Comparison of ENCODE assay signal across 14 cellular contexts in the genomic region with DNA sequence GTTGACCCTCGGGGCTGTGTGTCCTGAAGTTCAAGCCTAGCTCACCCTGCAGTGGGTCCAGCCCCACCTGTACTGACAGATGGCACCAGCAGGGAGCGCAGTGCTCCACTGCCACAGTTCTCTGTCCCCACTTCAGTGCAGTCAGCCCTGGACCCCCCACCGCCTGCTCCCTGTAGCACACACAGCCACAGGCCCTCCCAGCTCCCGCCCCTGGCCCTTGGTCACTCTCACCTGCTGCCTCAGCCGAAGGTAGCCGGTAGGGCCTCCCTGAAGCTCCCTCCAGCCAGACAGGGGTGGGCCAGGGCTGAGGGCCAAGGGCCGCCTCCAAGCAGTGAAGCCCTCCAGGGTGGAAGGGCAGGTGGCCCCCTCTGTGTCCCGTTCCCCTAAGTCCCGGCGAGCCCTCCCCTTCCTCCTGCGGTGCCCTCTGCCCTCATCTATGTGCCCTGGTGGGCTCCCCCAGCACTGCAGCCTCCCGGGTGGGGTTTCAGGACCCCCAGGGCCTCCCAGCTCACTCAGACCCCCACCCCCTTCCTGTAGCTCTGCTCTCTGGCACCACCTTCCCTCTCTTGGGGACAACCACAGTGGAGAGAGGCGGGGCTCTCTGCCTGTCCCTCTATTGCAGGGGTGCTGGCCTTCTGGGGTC. TPM values are rescaled to one million over a fixed set of nuclear protein-coding genes. Genes with fewer than 3 reads are reported as not detected.
DNase-seq lines count a peak whose midpoint lies in the region; ATAC-seq and TF ChIP-seq lines count a peak whose summit lies in the region.
"Had no signal": no experiment of that assay in that cellular context is flagged by ENCODE, and none has a peak within 500 bp of the region (broad histone marks: within the 10 kb centered on the region; RNA-seq: fewer than 3 reads in every experiment).

No MANE protein-coding gene starts in this region.

- intact Hi-C loops in left ventricle myocardium superior (cut with micrococcal nuclease): no loop called here

- H3K9me3 ChIP-seq in osteoblast (ENCODE audit: low read depth, low read length): no peaks in the 10 kb centered on the region
- H3K9me3 ChIP-seq: heart left ventricle, right lobe of liver had no signal

- no peaks in the 10 kb centered on the region for H3K4me1 ChIP-seq in osteoblast (ENCODE audit: insufficient read depth, low read length)
- H3K4me1 ChIP-seq: right lobe of liver had no signal

- H2AFZ ChIP-seq in osteoblast (ENCODE audit: low read length): no peak overlapping the region

- H3K79me2 ChIP-seq in osteoblast (ENCODE audit: insufficient read depth, low read length): no peaks in the 10 kb centered on the region

- peak; percentile 3 for TF ChIP-seq CTCF in osteoblast (IDR thresholded peaks at IDR 0.05; ENCODE audit: extremely low read depth, low read depth, low read length)

- H3K36me3 ChIP-seq in osteoblast (ENCODE audit: insufficient read depth, low read length): no peaks in the 10 kb centered on the region
- H3K36me3 ChIP-seq: heart left ventricle, right lobe of liver had no signal

- no peak overlapping the region for H3K4me3 ChIP-seq in osteoblast (ENCODE audit: insufficient read depth, low read length)
- H3K4me3 ChIP-seq: coronary artery, heart left ventricle, right lobe of liver had no signal

- H3K27me3 ChIP-seq in osteoblast (ENCODE audit: insufficient read depth, low read length): no peaks in the 10 kb centered on the region
- H3K27me3 ChIP-seq: heart left ventricle, right lobe of liver had no signal

- peak; percentile 35 for DNase-seq in Daoy (ENCODE audit: low read depth)
- DNase-seq in KBM-7: peak; percentile 30
- peak; percentile 34 for DNase-seq in dermis blood vessel endothelial cell
- DNase-seq in osteoblast (ENCODE audit: insufficient read length, low spot score, missing footprints): peak; percentile 79
- DNase-seq in stimulated activated CD4-positive, alpha-beta T cell treated with anti-CD3 and anti-CD28 coated beads, Interleukin-4, amount 100 ng/mL, for 4 hours: no peak
- DNase-seq in left ventricle myocardium superior: no peak
- DNase-seq in NCI-H2107 treated with DMSO at 0.1 percent for 48 hours (lab: John Stamatoyannopoulos, UW; ENCODE audit: unreplicated experiment): no peak
- DNase-seq: activated CD4-positive, alpha-beta T cell treated with anti-CD3 and anti-CD28 coated beads for 48 hours; heart left ventricle; NCI-H1930; right lobe of liver had no signal

- no peak overlapping the region for H3K4me2 ChIP-seq in osteoblast (ENCODE audit: insufficient read depth, low read length)

- no peak overlapping the region for H3K27ac ChIP-seq in osteoblast (ENCODE audit: low read depth, low read length)
- H3K27ac ChIP-seq: coronary artery, heart left ventricle, right lobe of liver, RWPE1 had no signal

- in situ Hi-C loops in KBM-7 (cut with MboI; ENCODE audit: low pct_unique_long_range_greater_than_20kb, low sequenced_read_pairs): no loop called here

- ATAC-seq in left ventricle myocardium superior (no peak), HG03135 (IDR thresholded peaks at IDR 0.05; ENCODE audit: unreplicated experiment) (no peak)
- ATAC-seq: heart left ventricle had no signal

- no peaks in the 10 kb centered on the region for H4K20me1 ChIP-seq in osteoblast (ENCODE audit: insufficient read depth, low read length)

RNA-seq across cellular contexts. Expression of gene ALPP, which starts 10.8 kb away (rescaled TPM):
- total RNA-seq in Daoy (2014; rRNA removed; shearing (Covaris generic)): 0.03 TPM in 1 of 2 replicates, not detected in the other
- not detected in 2 replicates for total RNA-seq in dermis blood vessel endothelial cell
- total RNA-seq in osteoblast: not detected in 2 replicates
- not detected for total RNA-seq in left ventricle myocardium superior
- total RNA-seq: heart left ventricle, right lobe of liver had no signal

RNA-seq across cellular contexts. Expression of gene ALPG, which starts 38.9 kb away (rescaled TPM):
- not detected in 2 replicates for total RNA-seq in Daoy (2014; rRNA removed; shearing (Covaris generic))
- total RNA-seq in dermis blood vessel endothelial cell (0.05 TPM in 1 of 2 replicates, not detected in the other), osteoblast (not detected in 2 replicates), left ventricle myocardium superior (not detected)
- total RNA-seq: heart left ventricle, right lobe of liver had no signal

Comparison
In these comparisons a context has a peak if more than half of its experiments do, and no peak if none do; other contexts are left out.
1. DNase-seq: peak in Daoy (single experiment), KBM-7 (single experiment), dermis blood vessel endothelial cell (single experiment) and osteoblast (single experiment); none in stimulated activated CD4-positive, alpha-beta T cell treated with anti-CD3 and anti-CD28 coated beads, Interleukin-4, amount 100 ng/mL, for 4 hours (0 of 2), left ventricle myocardium superior (single experiment) and NCI-H2107 treated with DMSO at 0.1 percent for 48 hours (single experiment).